8 cellular contexts compared by ENCODE assay signal in the genomic region with DNA sequence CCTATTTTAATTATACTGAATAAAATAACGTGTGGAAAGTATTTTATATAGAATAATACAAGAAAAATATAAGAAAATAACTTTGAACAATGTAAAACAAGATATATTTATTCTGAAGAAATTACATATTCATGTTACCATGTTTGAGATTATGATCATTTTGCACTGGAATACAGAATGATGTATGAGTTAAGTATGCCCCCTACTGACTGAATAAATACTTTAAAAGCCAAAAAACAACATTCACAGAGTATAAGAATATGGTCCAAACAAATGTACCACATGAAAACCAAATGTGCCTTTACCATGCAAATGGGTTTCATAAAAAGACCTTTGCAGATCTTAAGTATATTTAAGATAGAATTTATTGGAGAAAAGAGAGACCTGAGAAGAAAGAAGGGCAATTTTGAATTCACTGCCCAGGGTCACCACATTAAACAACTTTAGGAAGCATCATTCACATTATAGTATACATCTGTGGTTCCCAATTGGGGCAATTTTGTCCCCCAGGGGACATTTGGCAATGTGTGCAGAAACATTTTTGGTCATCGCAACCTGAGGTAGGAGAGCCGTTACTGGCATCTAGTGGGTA.
DNase-seq lines count a peak whose midpoint lies in the region; ATAC-seq and TF ChIP-seq lines count a peak whose summit lies in the region.

No MANE protein-coding gene starts in this region.

- H3K27ac ChIP-seq in DOHH2 (ENCODE audit: low read depth, low read length) (no peak overlapping the region), lower lobe of right lung (no peak overlapping the region)

- H3F3A ChIP-seq in DOHH2 (ENCODE audit: control insufficient read depth, insufficient read depth) = 0 out of 2 replicates have a peak, but pooled peaks cover 2% of the 10 kb centered on the region

- no peaks in the 10 kb centered on the region for H3K9me3 ChIP-seq in DOHH2 (ENCODE audit: control insufficient read depth, insufficient read depth, low read length)
- H3K9me3 ChIP-seq in lower lobe of right lung = no peaks in the 10 kb centered on the region

- H3K4me1 ChIP-seq in DOHH2 (ENCODE audit: control insufficient read depth, low read length) (no peaks in the 10 kb centered on the region), lower lobe of right lung (no peaks in the 10 kb centered on the region)

- DNase-seq in lower lobe of right lung (no peak), H7 (no peak), T1000 (lab: John Stamatoyannopoulos, UW) (no peak), GDM1 (lab: John Stamatoyannopoulos, UW) (no peak)

- H3K36me3 ChIP-seq in DOHH2 (ENCODE audit: control insufficient read depth, low read length) (no peaks in the 10 kb centered on the region), lower lobe of right lung (peaks cover 27% of the 10 kb centered on the region), H7 (replicated peaks; ENCODE audit: control insufficient read depth, insufficient read depth, low read length) (no peaks in the 10 kb centered on the region)

- H4K20me1 ChIP-seq in DOHH2 (ENCODE audit: control insufficient read depth, insufficient read depth, low read depth, low read length) = no peaks in the 10 kb centered on the region

- no peaks in the 10 kb centered on the region for H3K27me3 ChIP-seq in DOHH2 (ENCODE audit: control insufficient read depth, low read length)
- H3K27me3 ChIP-seq in lower lobe of right lung (ENCODE audit: low read depth) = no peaks in the 10 kb centered on the region
- H3K27me3 ChIP-seq in H7 (ENCODE audit: control insufficient read depth, insufficient read depth, low read length) = no peaks in the 10 kb centered on the region

- ATAC-seq in HG03442 (IDR thresholded peaks at IDR 0.05; ENCODE audit: unreplicated experiment) (peak; percentile 47), lower lobe of right lung (no peak), GM19463 (IDR thresholded peaks at IDR 0.05; ENCODE audit: unreplicated experiment) (no peak)

- no peaks in the 10 kb centered on the region for H3K79me2 ChIP-seq in DOHH2 (ENCODE audit: control insufficient read depth, low read length)

- intact Hi-C loops in lower lobe of right lung (cut with DNase I) = no loop called here

- TF ChIP-seq CTCF in DOHH2 (IDR thresholded peaks at IDR 0.05; ENCODE audit: low read depth, low read length, poor library complexity, severe bottlenecking) (peak; percentile 53), WI38 (IDR thresholded peaks at IDR 0.05; ENCODE audit: low read depth, low read length) (peak; percentile 2; the same call in 1 of the 2 replicates), lower lobe of right lung (IDR thresholded peaks at IDR 0.05) (peak; percentile 25)

- no peak overlapping the region for H3K4me2 ChIP-seq in DOHH2 (ENCODE audit: low read length)

- H3K4me3 ChIP-seq in DOHH2 (ENCODE audit: low read length) = no peak overlapping the region
- H3K4me3 ChIP-seq in WI38 (ENCODE audit: low read depth, low read length) = no peak overlapping the region
- no peak overlapping the region for H3K4me3 ChIP-seq in lower lobe of right lung
- no peak overlapping the region for H3K4me3 ChIP-seq in H7 (ENCODE audit: insufficient read depth, low read depth, low read length)

- H3K9me2 ChIP-seq in DOHH2 (replicated peaks; ENCODE audit: control insufficient read depth, low read length) = no peaks in the 10 kb centered on the region

Comparison
In these comparisons a context has a peak if more than half of its experiments do, and no peak if none do; other contexts are left out.
1. CTCF ChIP-seq: peak in every context shown above with its lines; median percentile 53 in DOHH2; 25 in lower lobe of right lung; 2 in WI38.